Comparison of ENCODE assay signal across 21 cellular contexts in genomic region chr3:53795176-53795575, GRCh38. TPM values are rescaled to one million over a fixed set of nuclear protein-coding genes. Genes with fewer than 3 reads are reported as not detected.
A peak's percentile ranks its signal among the peaks of the same experiment; 100 is the strongest.
DNase-seq lines count a peak whose midpoint lies in the region; FAIRE-seq and TF ChIP-seq lines count a peak whose summit lies in the region.
"Had no signal": no experiment of that assay in that cellular context is flagged by ENCODE, and none has a peak within 500 bp of the region (broad histone marks: within the 10 kb centered on the region; RNA-seq: fewer than 3 reads in every experiment).

No MANE protein-coding gene starts in this region.

- H3K9me3 ChIP-seq in keratinocyte (ENCODE audit: control insufficient read depth, low read depth, low read length) (no peaks in the 10 kb centered on the region), esophagus squamous epithelium (no peaks in the 10 kb centered on the region)
- H3K9me3 ChIP-seq in CD8-positive, alpha-beta memory T cell (ENCODE audit: low read length), result no peaks in the 10 kb centered on the region

- peaks cover 1 to 7% of the 10 kb centered on the region in 2 donors for H3K27me3 Mint-ChIP-seq in CD8-positive, alpha-beta memory T cell
- peaks cover 3 to 6% (median 4%) of the 10 kb centered on the region in 3 donors for H3K27me3 Mint-ChIP-seq in immature natural killer cell (ENCODE audit: low read depth in 3 of 3)

- no peak overlapping the region for H3K9ac ChIP-seq in keratinocyte (ENCODE audit: control insufficient read depth, extremely low read depth, insufficient read depth, low read length)

- H3K9me1 ChIP-seq in keratinocyte (ENCODE audit: control insufficient read depth, extremely low read depth, insufficient read depth, low read length), result peaks cover 2% of the 10 kb centered on the region

- dilution Hi-C loops in keratinocyte (cut with MboI; ENCODE audit: extremely low pct_ligation_motif_present, low sequenced_read_pairs), result no loop called here

- no peak overlapping the region for H3K27ac ChIP-seq in RWPE1
- peak overlapping the region; percentile 25 for H3K27ac ChIP-seq in keratinocyte (ENCODE audit: control insufficient read depth, insufficient read depth, low read length)
- no peak overlapping the region for H3K27ac ChIP-seq in CD8-positive, alpha-beta memory T cell (ENCODE audit: low read depth, low read length)
- peak overlapping the region in 1 of 4 donors; percentile 55 for H3K27ac ChIP-seq in esophagus squamous epithelium
- H3K27ac ChIP-seq: C4-2B, PC-9 had no signal

- intact Hi-C loops in esophagus squamous epithelium (cut with DNase I), result no loop called here

- CTCF ChIA-PET in RWPE1 (lab: Yijun Ruan, JAX), result no interaction called here
- CTCF ChIA-PET in CD8-positive, alpha-beta memory T cell (lab: Charles Lee), result no interaction called here

- H3K4me2 ChIP-seq in keratinocyte (ENCODE audit: control insufficient read depth, extremely low read depth, insufficient read depth, low read depth, low read length), result peak overlapping the region; percentile 36
- H3K4me2 ChIP-seq: GM23338, PC-9 had no signal

- no peak for TF ChIP-seq POLR2A in esophagus squamous epithelium (IDR thresholded peaks at IDR 0.05)

- no peaks in the 10 kb centered on the region for H3K79me2 ChIP-seq in keratinocyte (ENCODE audit: control insufficient read depth, insufficient read depth, low read length)

- no peak overlapping the region for H3K4me3 Mint-ChIP-seq in CD8-positive, alpha-beta memory T cell
- no peak overlapping the region for H3K4me3 Mint-ChIP-seq in immature natural killer cell
- H3K4me3 Mint-ChIP-seq: GM23338 had no signal

- no peaks in the 10 kb centered on the region for H3K36me3 Mint-ChIP-seq in CD8-positive, alpha-beta memory T cell
- H3K36me3 Mint-ChIP-seq in immature natural killer cell, result no peaks in the 10 kb centered on the region

- H3K27me3 ChIP-seq in keratinocyte (ENCODE audit: control insufficient read depth, extremely low read depth, insufficient read depth, low read length) (no peaks in the 10 kb centered on the region), esophagus squamous epithelium (no peaks in the 10 kb centered on the region)
- H3K27me3 ChIP-seq in CD8-positive, alpha-beta memory T cell (ENCODE audit: insufficient read depth, low read length, poor library complexity, severe bottlenecking), result no peaks in the 10 kb centered on the region

- TF ChIP-seq CTCF in RWPE1 (conservative IDR thresholded peaks at IDR 0.05; ENCODE audit: low read depth), result no peak
- TF ChIP-seq CTCF in keratinocyte (optimal IDR thresholded peaks at IDR 0.05 in 1 of 3, IDR thresholded peaks at IDR 0.05 in 1 of 3, conservative IDR thresholded peaks at IDR 0.05 in 1 of 3; ENCODE audit: extremely low read depth in 1 of 3, insufficient read depth in 2 of 3, low read length in 3 of 3), result no peak
- TF ChIP-seq CTCF in esophagus squamous epithelium (IDR thresholded peaks at IDR 0.05), result no peak

- H2AFZ ChIP-seq in keratinocyte (ENCODE audit: control insufficient read depth, low read length), result no peak overlapping the region
- H2AFZ ChIP-seq: GM23338, PC-9 had no signal

- FAIRE-seq in keratinocyte (lab: Jason Lieb, UNC), result peak; percentile 20
- no peak for FAIRE-seq in urothelium cell line (lab: Jason Lieb, UNC)
- FAIRE-seq: G401.6, K562 had no signal

- no peak overlapping the region for H3K4me3 ChIP-seq in keratinocyte (ENCODE audit: control insufficient read depth in 2 of 3, extremely low read depth in 1 of 3, insufficient read depth in 2 of 3, low read depth in 1 of 3, low read length in 3 of 3)
- H3K4me3 ChIP-seq in CD8-positive, alpha-beta memory T cell (ENCODE audit: low read length), result no peak overlapping the region
- no peak overlapping the region for H3K4me3 ChIP-seq in esophagus squamous epithelium
- H3K4me3 ChIP-seq: GM23338, K562, PC-9 had no signal

- no peaks in the 10 kb centered on the region for H3K4me1 Mint-ChIP-seq in CD8-positive, alpha-beta memory T cell
- no peaks in the 10 kb centered on the region for H3K4me1 Mint-ChIP-seq in immature natural killer cell

- H3K9me3 Mint-ChIP-seq in CD8-positive, alpha-beta memory T cell, result no peaks in the 10 kb centered on the region
- H3K9me3 Mint-ChIP-seq in immature natural killer cell, result no peaks in the 10 kb centered on the region
- H3K9me3 Mint-ChIP-seq: GM23338 had no signal

- DNase-seq in HK-2 (ENCODE audit: unreplicated experiment), result peak; percentile 15
- DNase-seq in RWPE1 (ENCODE audit: low spot score), result peak; percentile 48
- peak; percentile 54 for DNase-seq in keratinocyte (ENCODE audit: low read depth, low spot score)
- peak; percentile 10 for DNase-seq in urothelium cell line (ENCODE audit: low spot score)
- no peak for DNase-seq in CD8-positive, alpha-beta memory T cell
- DNase-seq in esophagus squamous epithelium (lab: John Stamatoyannopoulos, UW), result no peak
- DNase-seq in immature natural killer cell, result no peak
- DNase-seq: ACHN, AML-193, DND-41, MV-4-11, NCI-H1417, NCI-H187 treated with DMSO at 0.1 percent for 48 hours, NCI-H345, NCI-H524 treated with DMSO at 0.1 percent for 48 hours, PC-9, SW 1271 had no signal

- 15 to 70% methylated on average over 3 of the region's 3 CpGs for WGBS in esophagus squamous epithelium, 2 donors

- POLR2A ChIA-PET in RWPE1 (lab: Yijun Ruan, JAX; ENCODE audit: low non-redundant PET), result no interaction called here
- POLR2A ChIA-PET in CD8-positive, alpha-beta memory T cell (lab: Charles Lee), result no interaction called here

- H3K4me1 ChIP-seq in keratinocyte (ENCODE audit: control insufficient read depth, extremely low read depth, insufficient read depth, low read length) (peaks cover 15% of the 10 kb centered on the region), esophagus squamous epithelium (peaks cover 0 to 33% (median 5%) of the 10 kb centered on the region in 3 donors)
- H3K4me1 ChIP-seq in CD8-positive, alpha-beta memory T cell (ENCODE audit: insufficient read depth, low read length), result no peaks in the 10 kb centered on the region

- H3K36me3 ChIP-seq in keratinocyte (ENCODE audit: control insufficient read depth in 2 of 2, extremely low read depth in 1 of 2, insufficient read depth in 2 of 2, low read length in 2 of 2), result no peaks in the 10 kb centered on the region
- H3K36me3 ChIP-seq in CD8-positive, alpha-beta memory T cell (ENCODE audit: insufficient read depth, low read length), result no peaks in the 10 kb centered on the region
- H3K36me3 ChIP-seq in esophagus squamous epithelium, result no peaks in the 10 kb centered on the region

- H4K20me1 ChIP-seq in keratinocyte (ENCODE audit: control insufficient read depth, extremely low read depth, insufficient read depth, low read length), result no peaks in the 10 kb centered on the region

- H3K27ac Mint-ChIP-seq in CD8-positive, alpha-beta memory T cell, result no peak overlapping the region
- H3K27ac Mint-ChIP-seq in immature natural killer cell, result no peak overlapping the region
- H3K27ac Mint-ChIP-seq: GM23338 had no signal

RNA-seq across cellular contexts. Expression of gene CHDH, which starts 51.0 kb away (rescaled TPM):
- polyA plus RNA-seq in keratinocyte (0.04 TPM in 1 of 3 replicates, not detected in the others), immature natural killer cell (not detected)
- polyA plus RNA-seq in keratinocyte (2011; ENCODE audit: low read depth), result 0.04 TPM
- 0.01 TPM in 1 of 2 replicates, not detected in the other for polyA plus RNA-seq in keratinocyte (2011; cell fraction: cytosol; rRNA removed)
- polyA plus RNA-seq in keratinocyte (2011; cell fraction: nucleus; rRNA removed), result 0.01 TPM in 1 of 2 replicates, not detected in the other
- polyA plus RNA-seq in keratinocyte (2012; ENCODE audit: low replicate concordance), result 0.13 TPM in 1 of 2 replicates, not detected in the other
- 0.03 TPM in 1 of 3 replicates, not detected in the others for polyA minus RNA-seq in keratinocyte
- 0.19 TPM for polyA minus RNA-seq in keratinocyte (2011; cell fraction: cytosol; rRNA and poly(A)+ RNA removed)
- polyA minus RNA-seq in keratinocyte (2011; cell fraction: nucleus; rRNA and poly(A)+ RNA removed), result not detected in 2 replicates
- total RNA-seq in CD8-positive, alpha-beta memory T cell, result under 1 TPM; 0.42 to 0.71 TPM
- not detected for polyA plus RNA-seq in CD8-positive, alpha-beta memory T cell
- total RNA-seq in esophagus squamous epithelium, result 1 to 10 TPM in 2 of 4 donors, under 1 TPM in 2; 0.92 to 2.1 (median 1.2) TPM
- total RNA-seq: PC-9 had no signal

RNA-seq across cellular contexts. Expression of gene IL17RB, which starts 51.2 kb away (rescaled TPM):
- 0.08 TPM in 1 of 3 replicates, not detected in the others for polyA plus RNA-seq in keratinocyte
- not detected for polyA plus RNA-seq in keratinocyte (2011; ENCODE audit: low read depth)
- polyA plus RNA-seq in keratinocyte (2011; cell fraction: cytosol; rRNA removed), result not detected in 2 replicates
- 0.09 TPM in 1 of 2 replicates, not detected in the other for polyA plus RNA-seq in keratinocyte (2011; cell fraction: nucleus; rRNA removed)
- 0.70 and 0.71 TPM in 2 replicates for polyA plus RNA-seq in keratinocyte (2012; ENCODE audit: low replicate concordance)
- polyA minus RNA-seq in keratinocyte, result not detected in 3 replicates
- not detected for polyA minus RNA-seq in keratinocyte (2011; cell fraction: cytosol; rRNA and poly(A)+ RNA removed)
- polyA minus RNA-seq in keratinocyte (2011; cell fraction: nucleus; rRNA and poly(A)+ RNA removed), result not detected in 2 replicates
- 1 to 10 TPM; 1.2 to 2.1 TPM for total RNA-seq in CD8-positive, alpha-beta memory T cell
- polyA plus RNA-seq in CD8-positive, alpha-beta memory T cell, result 0.98 TPM
- total RNA-seq in esophagus squamous epithelium, result under 1 TPM; 0.23 to 0.66 (median 0.52) TPM
- 1 to 10 TPM in 1 of 3 donors, under 1 TPM in 1, not detected in 1; 0.79 to 1.2 TPM for polyA plus RNA-seq in immature natural killer cell
- total RNA-seq: PC-9 had no signal

Comparison
In these comparisons a context has a peak if more than half of its experiments do, and no peak if none do; other contexts are left out.
1. DNase-seq: peak in HK-2 (single experiment), RWPE1 (single experiment), keratinocyte (single experiment) and urothelium cell line (single experiment); none in CD8-positive, alpha-beta memory T cell (0 of 5), esophagus squamous epithelium (single experiment) and immature natural killer cell (0 of 3).